1 cellular context compared by ENCODE assay signal in the genomic region with DNA sequence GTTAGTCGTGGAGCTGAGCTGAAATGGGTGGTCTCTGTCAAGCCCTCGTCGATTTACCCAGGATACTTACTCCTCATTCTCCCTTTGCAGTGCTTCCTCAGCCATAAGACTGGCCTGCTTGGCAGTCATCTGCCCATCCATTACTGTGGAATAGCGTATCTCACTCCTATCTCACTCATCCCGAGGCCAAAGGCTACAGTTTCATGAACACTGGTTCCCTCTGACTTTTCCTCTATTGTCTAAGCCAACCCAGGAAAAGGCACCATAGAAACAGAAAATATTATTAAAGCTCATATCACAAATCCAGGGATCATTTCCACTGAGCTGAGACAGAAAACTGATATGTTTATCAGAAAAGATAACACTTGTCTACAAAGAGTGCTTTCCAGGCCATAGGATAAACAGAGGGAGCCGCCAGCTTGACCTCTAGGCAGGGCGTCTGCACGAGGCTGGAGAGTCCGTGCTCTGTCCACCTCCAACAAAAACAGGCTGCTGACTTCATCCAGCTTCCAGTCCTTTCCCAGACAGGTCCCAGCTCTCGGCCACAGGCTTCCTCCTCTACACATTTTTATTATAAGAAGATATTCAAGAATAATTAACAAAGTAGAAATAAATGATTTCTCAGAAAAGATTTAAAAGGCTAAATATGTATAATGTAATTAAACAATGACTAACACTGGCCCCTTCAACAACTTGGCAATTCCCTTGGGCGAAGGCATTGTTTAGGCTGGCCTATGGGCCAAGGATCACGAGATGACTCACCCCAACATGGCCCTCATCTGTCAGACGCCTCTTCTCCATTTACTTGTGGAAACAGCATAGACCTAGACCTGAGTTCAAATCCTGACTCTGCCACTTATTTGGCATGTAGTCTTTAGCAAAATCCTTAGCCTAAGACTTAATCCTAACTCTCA.
TF ChIP-seq lines count a peak whose summit lies in the region.

No MANE protein-coding gene starts in this region.

TF ChIP-seq in GM23338, 12 proteins besides CTCF, POLR2A, EP300 and RAD21 (continued from another document):
- TF ChIP-seq REST (IDR thresholded peaks at IDR 0.05; ENCODE audit: unreplicated experiment) (no peak), STAT1 (IDR thresholded peaks at IDR 0.05; ENCODE audit: unreplicated experiment) (no peak), POLR2AphosphoS5 (IDR thresholded peaks at IDR 0.05; ENCODE audit: low read depth) (no peak)
TF ChIP-seq in GM23338: peak in this region for 0.
